8 cellular contexts compared by ENCODE assay signal in the genomic region with DNA sequence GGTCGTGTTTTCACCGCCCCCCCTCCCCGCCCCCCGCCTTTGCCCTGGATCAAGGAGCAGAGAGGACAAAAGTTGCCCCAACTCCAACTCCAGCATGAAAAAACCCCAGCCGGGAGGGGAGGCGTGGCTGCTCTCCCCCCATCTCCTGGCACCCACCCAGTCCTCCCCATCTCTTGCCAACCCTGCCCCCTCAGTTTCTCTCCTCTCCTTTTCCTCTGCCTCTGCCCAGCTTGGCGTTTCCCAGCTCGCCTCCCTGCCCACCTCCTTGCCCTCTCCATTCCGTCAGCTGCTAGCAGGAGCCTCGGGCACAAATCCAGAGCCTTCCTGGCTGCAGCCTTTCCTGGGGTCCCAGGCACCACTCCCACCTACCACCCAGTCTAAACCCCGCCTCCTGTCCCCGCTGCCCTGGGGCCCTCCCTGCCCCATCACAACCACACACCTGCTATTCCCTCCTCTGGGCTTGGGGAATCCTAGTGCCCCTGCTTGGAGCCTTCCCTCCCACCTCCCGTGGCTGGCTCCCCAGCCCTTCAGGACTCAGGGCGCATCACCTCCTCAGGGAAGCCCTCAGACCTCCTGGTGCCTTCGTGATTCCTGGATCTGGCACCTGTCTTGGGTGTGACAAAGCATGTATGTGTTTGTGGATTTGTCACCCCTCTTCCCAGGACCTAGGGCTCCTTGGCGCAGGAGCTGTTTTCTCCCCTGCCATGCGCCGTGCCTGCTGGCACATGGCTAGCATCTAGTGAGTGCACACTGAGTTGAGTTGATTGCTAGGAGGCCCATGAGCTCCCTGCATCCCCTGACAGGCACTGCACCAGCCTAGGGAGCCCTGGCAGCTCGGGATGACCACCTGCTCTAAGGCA.
DNase-seq lines count a peak whose midpoint lies in the region; ATAC-seq and TF ChIP-seq lines count a peak whose summit lies in the region.

No MANE protein-coding gene starts in this region.

- H3K36me3 ChIP-seq in ES-I3 (ENCODE audit: insufficient read depth, low read length) = no peaks in the 10 kb centered on the region
- H3K36me3 ChIP-seq in fibroblast of lung (ENCODE audit: control insufficient read depth, insufficient read depth, low read length) = no peaks in the 10 kb centered on the region
- H3K36me3 ChIP-seq in sigmoid colon = no peaks in the 10 kb centered on the region
- H3K36me3 ChIP-seq in lower lobe of right lung = no peaks in the 10 kb centered on the region
- no peaks in the 10 kb centered on the region for H3K36me3 ChIP-seq in esophagus squamous epithelium

- peaks cover 3% of the 10 kb centered on the region for H3K27me3 ChIP-seq in fibroblast of lung (ENCODE audit: control insufficient read depth, insufficient read depth, low read length)
- peaks cover 0 to 7% (median 0%) of the 10 kb centered on the region in 3 donors for H3K27me3 ChIP-seq in sigmoid colon
- H3K27me3 ChIP-seq in lower lobe of right lung (ENCODE audit: low read depth) = peaks cover 46% of the 10 kb centered on the region
- peaks cover 0 to 94% (median 0%) of the 10 kb centered on the region in 4 donors for H3K27me3 ChIP-seq in esophagus squamous epithelium

- WGBS in sigmoid colon, 2 donors = 8 to 19% methylated on average over 19 of the region's 19 CpGs
- WGBS in esophagus squamous epithelium, 2 donors = 12 to 13% methylated on average over 12 to 13 of the region's 19 CpGs

- TF ChIP-seq EP300 in sigmoid colon (IDR thresholded peaks at IDR 0.05) = no peak

- intact Hi-C loops in sigmoid colon (cut with DNase I) (loop anchor here (5.0 to 10.0 kb wide), 4 partner anchors 209 to 841 kb away; partner anchors contain the start of gene INHBB), lower lobe of right lung (cut with DNase I) (loop anchor here (5.0 kb wide), 1 partner anchor 379 kb away; no protein-coding TSS in a partner anchor), esophagus squamous epithelium (cut with DNase I) (no loop called here)

- H4K20me1 ChIP-seq in fibroblast of lung (ENCODE audit: control insufficient read depth, extremely low read depth, insufficient read depth, low read length) = no peaks in the 10 kb centered on the region

- no peaks in the 10 kb centered on the region for H3K79me2 ChIP-seq in fibroblast of lung (ENCODE audit: control insufficient read depth, insufficient read depth, low read length)

- DNase-seq in NCI-H69 (lab: John Stamatoyannopoulos, UW) (peak; percentile 69), fibroblast of lung (ENCODE audit: low read depth in 2 of 2) (peak in 1 of 2 donors; percentile 14), sigmoid colon (peak; percentile 74), lower lobe of right lung (no peak), esophagus squamous epithelium (lab: John Stamatoyannopoulos, UW) (no peak), NCI-H1930 (lab: John Stamatoyannopoulos, UW) (no peak)

- TF ChIP-seq POLR2A in sigmoid colon (IDR thresholded peaks at IDR 0.05) (no peak), esophagus squamous epithelium (IDR thresholded peaks at IDR 0.05) (no peak)

- no peaks in the 10 kb centered on the region for H3K9me3 ChIP-seq in ES-I3 (ENCODE audit: control insufficient read depth, insufficient read depth, low read length)
- no peaks in the 10 kb centered on the region for H3K9me3 ChIP-seq in fibroblast of lung (ENCODE audit: control insufficient read depth, insufficient read depth, low read depth, low read length)
- no peaks in the 10 kb centered on the region for H3K9me3 ChIP-seq in sigmoid colon
- H3K9me3 ChIP-seq in lower lobe of right lung = no peaks in the 10 kb centered on the region
- no peaks in the 10 kb centered on the region for H3K9me3 ChIP-seq in esophagus squamous epithelium

- H3K9ac ChIP-seq in ES-I3 (ENCODE audit: low read depth, low read length) = peak overlapping the region; percentile 29; the same call in 1 of the 2 replicates
- no peak overlapping the region for H3K9ac ChIP-seq in fibroblast of lung (ENCODE audit: insufficient read depth, low read length)

- H2AFZ ChIP-seq in fibroblast of lung (ENCODE audit: low read length) = no peak overlapping the region

- H3K4me1 ChIP-seq in ES-I3 (ENCODE audit: insufficient read depth, low read length) (no peaks in the 10 kb centered on the region; the same call in 1 of the 2 replicates), fibroblast of lung (ENCODE audit: control insufficient read depth, extremely low read depth, insufficient read depth, low read length) (no peaks in the 10 kb centered on the region), sigmoid colon (peaks cover 0 to 47% (median 31%) of the 10 kb centered on the region in 4 donors), lower lobe of right lung (no peaks in the 10 kb centered on the region), esophagus squamous epithelium (peaks cover 0 to 31% (median 17%) of the 10 kb centered on the region in 3 donors)

- no peak for TF ChIP-seq CTCF in fibroblast of lung (conservative IDR thresholded peaks at IDR 0.05 in 1 of 2, IDR thresholded peaks at IDR 0.05 in 1 of 2; ENCODE audit: low read depth in 1 of 2, low read length in 2 of 2)
- no peak for TF ChIP-seq CTCF in sigmoid colon (IDR thresholded peaks at IDR 0.05)
- TF ChIP-seq CTCF in lower lobe of right lung (IDR thresholded peaks at IDR 0.05) = no peak
- TF ChIP-seq CTCF in esophagus squamous epithelium (IDR thresholded peaks at IDR 0.05) = no peak

- H3K27ac ChIP-seq in fibroblast of lung (ENCODE audit: insufficient read depth, low read length) (no peak overlapping the region), sigmoid colon (peak overlapping the region; percentile 1 to 71 (median 55)), lower lobe of right lung (no peak overlapping the region), esophagus squamous epithelium (peak overlapping the region in 2 of 4 donors; percentile 28 to 36)

- H3K4me3 ChIP-seq in fibroblast of lung (replicated peaks in 1 of 4; ENCODE audit: control extremely low read depth in 1 of 4, insufficient read depth in 1 of 4, low read depth in 3 of 4, low read length in 4 of 4) = peak overlapping the region in 1 of 4 experiments; percentile 5
- H3K4me3 ChIP-seq in sigmoid colon = peak overlapping the region in 3 of 4 donors; percentile 11 to 35 (median 16)
- no peak overlapping the region for H3K4me3 ChIP-seq in lower lobe of right lung
- H3K4me3 ChIP-seq in esophagus squamous epithelium = peak overlapping the region in 1 of 4 donors; percentile 34

- peak overlapping the region; percentile 66 for H3K4me2 ChIP-seq in fibroblast of lung (ENCODE audit: extremely low read depth, insufficient read depth, low read length)

- no peak for ATAC-seq in GM21423 (IDR thresholded peaks at IDR 0.05; ENCODE audit: unreplicated experiment)
- ATAC-seq in lower lobe of right lung = no peak

Comparison
In these comparisons a context has a peak if more than half of its experiments do, and no peak if none do; other contexts are left out.
1. DNase-seq: peak in NCI-H69 (single experiment) and sigmoid colon (single experiment); none in lower lobe of right lung (single experiment), esophagus squamous epithelium (single experiment) and NCI-H1930 (0 of 2).
2. H3K27ac ChIP-seq: peak in sigmoid colon (4 of 4); none in fibroblast of lung (single experiment) and lower lobe of right lung (single experiment).